1 cellular context compared by ENCODE assay signal in genomic region chr6:11236351-11236750, GRCh38.
TF ChIP-seq lines count a peak whose summit lies in the region.

No MANE protein-coding gene starts in this region.

TF ChIP-seq in HepG2, 621 proteins besides CTCF, POLR2A, EP300 and RAD21 (continued from another document and continues in another):
- TF ChIP-seq RBFOX2 (IDR thresholded peaks at IDR 0.05; ENCODE audit: low read depth, low read length), result 0 out of 2 replicates have a peak, but pooled peaks have one; percentile 39
- 0 out of 2 replicates have a peak, but pooled peaks have one; percentile 27 for TF ChIP-seq AHDC1 (CRISPR knock-in tag; IDR thresholded peaks at IDR 0.05; ENCODE audit: borderline replicate concordance)
- TF ChIP-seq ZNF446 (CRISPR knock-in tag; IDR thresholded peaks at IDR 0.05), result no peak
- no peak for TF ChIP-seq NR2F6 (IDR thresholded peaks at IDR 0.05)
- peak; percentile 22; the same call in 1 of the 2 replicates for TF ChIP-seq NR2F6 (CRISPR knock-in tag; IDR thresholded peaks at IDR 0.05)
- peak; percentile 56; the same call in 1 of the 2 replicates for TF ChIP-seq RXRA (CRISPR knock-in tag; IDR thresholded peaks at IDR 0.05)
- no peak for TF ChIP-seq RFX3 (CRISPR knock-in tag; IDR thresholded peaks at IDR 0.05)
- no peak for TF ChIP-seq ARHGAP35 (CRISPR knock-in tag; IDR thresholded peaks at IDR 0.05; ENCODE audit: borderline replicate concordance)
- TF ChIP-seq RBAK (CRISPR knock-in tag; IDR thresholded peaks at IDR 0.05), result no peak
- no peak for TF ChIP-seq FOXP4 (CRISPR knock-in tag; IDR thresholded peaks at IDR 0.05)
- peak; percentile 58; the same call in 1 of the 2 replicates for TF ChIP-seq MNT (IDR thresholded peaks at IDR 0.05)
- TF ChIP-seq RXRB (CRISPR knock-in tag; IDR thresholded peaks at IDR 0.05; ENCODE audit: borderline replicate concordance), result peak; percentile 65; the same call in 1 of the 2 replicates
- TF ChIP-seq ARID5B (CRISPR knock-in tag; IDR thresholded peaks at IDR 0.05), result peak; percentile 54; the same call in 1 of the 2 replicates
- peak; percentile 78 for TF ChIP-seq RARA (CRISPR knock-in tag; IDR thresholded peaks at IDR 0.05)
- no peak for TF ChIP-seq SRSF1 (optimal IDR thresholded peaks at IDR 0.05; ENCODE audit: low read depth, low read length)
- TF ChIP-seq ETV5 (CRISPR knock-in tag; IDR thresholded peaks at IDR 0.05; ENCODE audit: borderline replicate concordance), result peak; percentile 30; the same call in 1 of the 2 replicates
- TF ChIP-seq NFATC3 (CRISPR knock-in tag; IDR thresholded peaks at IDR 0.05), result no peak
- peak; percentile 62; the same call in 1 of the 2 replicates for TF ChIP-seq RAD51 (IDR thresholded peaks at IDR 0.05; ENCODE audit: borderline replicate concordance)
- TF ChIP-seq ETS1 (CRISPR knock-in tag; IDR thresholded peaks at IDR 0.05), result no peak
- 0 out of 2 replicates have a peak, but pooled peaks have one; percentile 20 for TF ChIP-seq ATF2 (CRISPR knock-in tag; IDR thresholded peaks at IDR 0.05)
- TF ChIP-seq REPIN1 (CRISPR knock-in tag; IDR thresholded peaks at IDR 0.05; ENCODE audit: borderline replicate concordance, low read depth), result 0 out of 2 replicates have a peak, but pooled peaks have one; percentile 29
- TF ChIP-seq SOX6 (IDR thresholded peaks at IDR 0.05), result no peak
- TF ChIP-seq SOX6 (CRISPR knock-in tag; IDR thresholded peaks at IDR 0.05), result peak; percentile 38; the same call in 1 of the 2 replicates
- no peak for TF ChIP-seq KLF16 (CRISPR knock-in tag; IDR thresholded peaks at IDR 0.05)
- TF ChIP-seq FOXA1 (IDR thresholded peaks at IDR 0.05), result no peak
- TF ChIP-seq FOXA1 (CRISPR knock-in tag; IDR thresholded peaks at IDR 0.05), result 0 out of 2 replicates have a peak, but pooled peaks have one; percentile 18
- TF ChIP-seq MAX (IDR thresholded peaks at IDR 0.05), result 0 out of 2 replicates have a peak, but pooled peaks have one; percentile 16
- no peak for TF ChIP-seq REXO4 (CRISPR knock-in tag; IDR thresholded peaks at IDR 0.05; ENCODE audit: borderline replicate concordance)
- peak; percentile 62; the same call in 1 of the 2 replicates for TF ChIP-seq POGZ (CRISPR knock-in tag; IDR thresholded peaks at IDR 0.05)
- peak; percentile 53 for TF ChIP-seq SAP130 (CRISPR knock-in tag; IDR thresholded peaks at IDR 0.05; ENCODE audit: low read depth)
- TF ChIP-seq FUBP1 (CRISPR knock-in tag; IDR thresholded peaks at IDR 0.05; ENCODE audit: borderline replicate concordance), result no peak
- TF ChIP-seq ZNF280B (CRISPR knock-in tag; IDR thresholded peaks at IDR 0.05; ENCODE audit: borderline replicate concordance), result no peak
- TF ChIP-seq ZSCAN20 (CRISPR knock-in tag; IDR thresholded peaks at IDR 0.05; ENCODE audit: borderline replicate concordance), result no peak
- TF ChIP-seq KLF13 (CRISPR knock-in tag; IDR thresholded peaks at IDR 0.05), result no peak
- TF ChIP-seq NCOR1 (IDR thresholded peaks at IDR 0.05; ENCODE audit: borderline replicate concordance, low read length), result no peak
- TF ChIP-seq RARG (CRISPR knock-in tag; IDR thresholded peaks at IDR 0.05; ENCODE audit: low read depth), result no peak
- TF ChIP-seq NFRKB (IDR thresholded peaks at IDR 0.05), result no peak
- TF ChIP-seq NR2F2 (IDR thresholded peaks at IDR 0.05; ENCODE audit: borderline replicate concordance, low read depth), result peak; percentile 24; the same call in 1 of the 2 replicates
- TF ChIP-seq ELF3 (CRISPR knock-in tag; IDR thresholded peaks at IDR 0.05), result peak; percentile 33; the same call in 1 of the 2 replicates
- peak; percentile 31; the same call in 1 of the 2 replicates for TF ChIP-seq SALL1 (CRISPR knock-in tag; IDR thresholded peaks at IDR 0.05)
